9 cellular contexts compared by ENCODE assay signal in the genomic region with DNA sequence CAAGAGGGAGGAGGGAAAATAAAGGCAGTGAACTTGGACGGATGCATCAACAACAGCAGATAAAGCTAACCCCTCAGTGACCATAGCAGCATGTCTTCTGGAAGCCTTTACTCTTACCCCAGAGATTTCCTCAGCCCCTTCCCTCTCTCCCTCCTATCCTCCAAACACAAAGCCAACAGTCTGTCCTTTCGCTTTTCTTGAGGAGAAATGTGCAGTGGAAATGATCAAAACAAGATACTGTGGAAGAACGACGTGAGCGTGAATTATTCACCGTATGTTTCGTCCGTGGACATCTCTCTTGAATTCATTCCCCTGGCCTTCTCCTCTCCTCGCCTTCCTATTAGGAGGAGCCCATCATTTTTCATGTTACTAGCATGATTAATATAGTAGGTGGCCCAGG. TPM values are rescaled to one million over a fixed set of nuclear protein-coding genes. Genes with fewer than 3 reads are reported as not detected.
A peak's percentile ranks its signal among the peaks of the same experiment; 100 is the strongest.
DNase-seq lines count a peak whose midpoint lies in the region; ATAC-seq and TF ChIP-seq lines count a peak whose summit lies in the region.
"Had no signal": no experiment of that assay in that cellular context is flagged by ENCODE, and none has a peak within 500 bp of the region (broad histone marks: within the 10 kb centered on the region; RNA-seq: fewer than 3 reads in every experiment).

No MANE protein-coding gene starts in this region.

- H3K27ac Mint-ChIP-seq in CD8-positive, alpha-beta T cell = no peak overlapping the region
- H3K27ac Mint-ChIP-seq in nephron progenitor cell = no peak overlapping the region
- H3K27ac Mint-ChIP-seq: mesothelial cell of epicardium had no signal

- no peak overlapping the region for H3K27ac ChIP-seq in CD8-positive, alpha-beta T cell (ENCODE audit: low read depth, low read length)

- peaks cover 66% of the 10 kb centered on the region for H3K4me1 ChIP-seq in CD8-positive, alpha-beta T cell (ENCODE audit: insufficient read depth, low read length)

- ATAC-seq in CD8-positive, alpha-beta T cell = no peak
- no peak for ATAC-seq in HG03520 (IDR thresholded peaks at IDR 0.05; ENCODE audit: unreplicated experiment)

- no peaks in the 10 kb centered on the region for H3K36me3 ChIP-seq in CD8-positive, alpha-beta T cell (ENCODE audit: insufficient read depth, low read length)

- DNase-seq in AG10803 (ENCODE audit: low read depth) = no peak
- DNase-seq in CD8-positive, alpha-beta T cell = no peak
- DNase-seq in astrocyte of the hippocampus (ENCODE audit: low read depth, low spot score) = peak; percentile 12
- no peak for DNase-seq in nephron progenitor cell
- DNase-seq in HuH-7 (ENCODE audit: low spot score) = no peak
- DNase-seq in GF-D8 (lab: John Stamatoyannopoulos, UW) = no peak
- DNase-seq: NCI-H446 treated with DMSO at 0.1 percent for 48 hours had no signal

- peak overlapping the region; percentile 15 for H3K4me3 Mint-ChIP-seq in CD8-positive, alpha-beta T cell
- peak overlapping the region; percentile 56 for H3K4me3 Mint-ChIP-seq in nephron progenitor cell

- H3K27me3 Mint-ChIP-seq in CD8-positive, alpha-beta T cell (ENCODE audit: low read depth) = peaks cover 85% of the 10 kb centered on the region
- peaks cover 98% of the 10 kb centered on the region for H3K27me3 Mint-ChIP-seq in nephron progenitor cell (ENCODE audit: low read depth, poor library complexity)

- intact Hi-C loops in CD8-positive, alpha-beta T cell (cut with DNase I, micrococcal nuclease) = loop anchor here (5.0 to 10.0 kb wide), 2 partner anchors 736 to 1863 kb away; a partner anchor contains a TSS

- CTCF ChIA-PET in CD8-positive, alpha-beta T cell (lab: Charles Lee) = interaction anchor here (0.9 to 3.0 kb wide), 2 partner anchors 11 to 527 kb away, joined by 3 to 10 read pairs; no protein-coding TSS in a partner anchor

- H3K4me1 Mint-ChIP-seq in CD8-positive, alpha-beta T cell (ENCODE audit: low read depth) = peaks cover 68% of the 10 kb centered on the region
- H3K4me1 Mint-ChIP-seq in nephron progenitor cell = peaks cover 68% of the 10 kb centered on the region

- H3K36me3 Mint-ChIP-seq in CD8-positive, alpha-beta T cell = peaks cover 4% of the 10 kb centered on the region
- no peaks in the 10 kb centered on the region for H3K36me3 Mint-ChIP-seq in nephron progenitor cell (ENCODE audit: low read depth)

- H3K27me3 ChIP-seq in CD8-positive, alpha-beta T cell (ENCODE audit: insufficient read depth, low read length) = peaks cover 90% of the 10 kb centered on the region

- POLR2A ChIA-PET in CD8-positive, alpha-beta T cell (lab: Charles Lee) = interaction anchor here (0.6 to 1.0 kb wide), 2 partner anchors 10 to 14 kb away, joined by 3 read pairs; no protein-coding TSS in a partner anchor

- H3K4me3 ChIP-seq in AG10803 (ENCODE audit: low read length) = peak overlapping the region; percentile 51
- H3K4me3 ChIP-seq in CD8-positive, alpha-beta T cell (ENCODE audit: low read depth, low read length) = no peak overlapping the region

- no peaks in the 10 kb centered on the region for H3K9me3 Mint-ChIP-seq in CD8-positive, alpha-beta T cell
- peaks cover 9% of the 10 kb centered on the region for H3K9me3 Mint-ChIP-seq in nephron progenitor cell
- H3K9me3 Mint-ChIP-seq: mesothelial cell of epicardium had no signal

- TF ChIP-seq CTCF in AG10803 (conservative IDR thresholded peaks at IDR 0.05; ENCODE audit: low read length) = no peak
- no peak for TF ChIP-seq CTCF in CD8-positive, alpha-beta T cell (IDR thresholded peaks at IDR 0.05)
- no peak for TF ChIP-seq CTCF in nephron progenitor cell (IDR thresholded peaks at IDR 0.05)

- H3K9me3 ChIP-seq in CD8-positive, alpha-beta T cell (ENCODE audit: low read length) = no peaks in the 10 kb centered on the region

RNA-seq across cellular contexts. Expression of a gene that starts 8.5 kb away (rescaled TPM):
- total RNA-seq in CD8-positive, alpha-beta T cell = under 1 TPM in 1 of 2 experiments, not detected in 1; 0.57 TPM
- total RNA-seq: mesothelial cell of epicardium had no signal
